Comparison of ENCODE assay signal across 8 cellular contexts in genomic region chr14:105771261-105772226, GRCh38.
A peak's percentile ranks its signal among the peaks of the same experiment; 100 is the strongest.
DNase-seq lines count a peak whose midpoint lies in the region; ATAC-seq, FAIRE-seq and TF ChIP-seq lines count a peak whose summit lies in the region.
"Not testable (repeated sequence)": the region's sequence is repeated elsewhere in the genome, so short reads cannot be mapped to it uniquely, and the experiment has no call there.

No MANE protein-coding gene starts in this region.

- not testable (repeated sequence) for H3F3A ChIP-seq in MM.1S (ENCODE audit: insufficient read depth, low read length)

- H3K79me2 ChIP-seq in MM.1S (ENCODE audit: low read length) = not testable (repeated sequence)

- CTCF ChIA-PET in A549 (lab: Yijun Ruan, JAX); activated B cell treated with CpG ODN at 0.5 μM for 24 hours (lab: Charles Lee): not testable (repeated sequence)

- not testable (repeated sequence) for DNase-seq in A549 (ENCODE audit: low read depth in 1 of 2, low spot score in 1 of 2); activated B cell treated with CpG ODN at 0.5 μM for 24 hours; Right ventricle myocardium superior; stimulated activated naive CD8-positive, alpha-beta T cell treated with anti-CD3 and anti-CD28 coated beads, Interleukin-15, amount 100 ng/mL, for 72 hours
- peak; percentile 5 for DNase-seq in MM.1S
- DNase-seq in lower lobe of right lung = peak; percentile 38
- DNase-seq in posterior vena cava (ENCODE audit: low spot score) = peak; percentile 81

- peaks cover 51% of the 10 kb centered on the region for H3K36me3 Mint-ChIP-seq in activated B cell treated with CpG ODN at 0.5 μM for 24 hours (ENCODE audit: low read depth)

- H3K4me3 Mint-ChIP-seq in activated B cell treated with CpG ODN at 0.5 μM for 24 hours = peak overlapping the region; percentile 72
- H3K4me3 Mint-ChIP-seq in stimulated activated naive CD8-positive, alpha-beta T cell treated with anti-CD3 and anti-CD28 coated beads, Interleukin-15, amount 100 ng/mL, for 72 hours = not testable (repeated sequence)

- not testable (repeated sequence) for TF ChIP-seq POLR2A in A549 (IDR thresholded peaks at IDR 0.05; ENCODE audit: low read length)

- TF ChIP-seq RAD21 in A549 (conservative IDR thresholded peaks at IDR 0.05 in 1 of 2, IDR thresholded peaks at IDR 0.05 in 1 of 2) = not testable (repeated sequence)

- not testable (repeated sequence) for H3K9me2 ChIP-seq in MM.1S (replicated peaks; ENCODE audit: insufficient read depth, low read length)

- not testable (repeated sequence) for TF ChIP-seq CTCF in A549 (IDR thresholded peaks at IDR 0.05); GM12875 (IDR thresholded peaks at IDR 0.05; ENCODE audit: borderline replicate concordance, insufficient read depth, low read depth, low read length); MM.1S (IDR thresholded peaks at IDR 0.05; ENCODE audit: low read length); activated B cell treated with CpG ODN at 0.5 μM for 24 hours (IDR thresholded peaks at IDR 0.05); lower lobe of right lung (IDR thresholded peaks at IDR 0.05)

- H3K4me1 Mint-ChIP-seq in activated B cell treated with CpG ODN at 0.5 μM for 24 hours = peaks cover 48% of the 10 kb centered on the region
- H3K4me1 Mint-ChIP-seq in stimulated activated naive CD8-positive, alpha-beta T cell treated with anti-CD3 and anti-CD28 coated beads, Interleukin-15, amount 100 ng/mL, for 72 hours = peaks cover 20% of the 10 kb centered on the region

- H3K27me3 Mint-ChIP-seq in activated B cell treated with CpG ODN at 0.5 μM for 24 hours = not testable (repeated sequence)
- H3K27me3 Mint-ChIP-seq in stimulated activated naive CD8-positive, alpha-beta T cell treated with anti-CD3 and anti-CD28 coated beads, Interleukin-15, amount 100 ng/mL, for 72 hours = peaks cover 26% of the 10 kb centered on the region

- H2AFZ ChIP-seq in MM.1S (ENCODE audit: low read length) = not testable (repeated sequence)

- FAIRE-seq in A549 (lab: Jason Lieb, UNC) = not testable (repeated sequence)

- H3K36me3 ChIP-seq in MM.1S (replicated peaks; ENCODE audit: insufficient read depth, low read length); lower lobe of right lung: not testable (repeated sequence)

- not testable (repeated sequence) for H3K4me1 ChIP-seq in A549; MM.1S (ENCODE audit: low read length); lower lobe of right lung

- POLR2A ChIA-PET in A549 (lab: Yijun Ruan, JAX) = not testable (repeated sequence)
- POLR2A ChIA-PET in activated B cell treated with CpG ODN at 0.5 μM for 24 hours (lab: Charles Lee) = interaction anchor here (0.6 to 5.2 kb wide), 3 partner anchors 87 to 145 kb away, joined by 3 to 89 read pairs (median 3); no protein-coding TSS in a partner anchor

- H4K20me1 ChIP-seq in MM.1S (ENCODE audit: insufficient read depth, low read length) = not testable (repeated sequence)

- not testable (repeated sequence) for H3K4me2 ChIP-seq in A549; MM.1S (ENCODE audit: low read depth, low read length)

- not testable (repeated sequence) for H3K27ac ChIP-seq in A549, lower lobe of right lung
- peak overlapping the region; percentile 34; the same call in 1 of the 2 replicates for H3K27ac ChIP-seq in MM.1S (ENCODE audit: low read length)

- 48% methylated on average over 6 of the region's 35 CpGs for WGBS in A549 (ENCODE audit: missing lambda C conversion rate)

- ATAC-seq in A549 = peak; percentile 48 to 60; a peak in 4 of 6 replicates
- not testable (repeated sequence) for ATAC-seq in activated B cell treated with CpG ODN at 0.5 μM for 24 hours (ENCODE audit: low read depth)
- peak; percentile 18 for ATAC-seq in Right ventricle myocardium superior (ENCODE audit: poor library complexity)
- peak in 1 of 2 donors; percentile 65 for ATAC-seq in lower lobe of right lung
- ATAC-seq in stimulated activated naive CD8-positive, alpha-beta T cell treated with anti-CD3 and anti-CD28 coated beads, Interleukin-15, amount 100 ng/mL, for 72 hours = peak; percentile 50

- not testable (repeated sequence) for H3K9me3 Mint-ChIP-seq in activated B cell treated with CpG ODN at 0.5 μM for 24 hours; stimulated activated naive CD8-positive, alpha-beta T cell treated with anti-CD3 and anti-CD28 coated beads, Interleukin-15, amount 100 ng/mL, for 72 hours

- TF ChIP-seq EP300 in A549 (IDR thresholded peaks at IDR 0.05) = not testable (repeated sequence)

- H3K9ac ChIP-seq in MM.1S (ENCODE audit: low read length) = peak overlapping the region; percentile 53; the same call in 1 of the 2 replicates

- H3K27me3 ChIP-seq in MM.1S (replicated peaks; ENCODE audit: insufficient read depth, low read length); lower lobe of right lung (ENCODE audit: low read depth): not testable (repeated sequence)

- not testable (repeated sequence) for H3K4me3 ChIP-seq in A549; MM.1S (ENCODE audit: low read length); lower lobe of right lung
- H3K4me3 ChIP-seq in GM12875 (ENCODE audit: low read depth, low read length) = peak overlapping the region; percentile 32

- H3K27ac Mint-ChIP-seq in activated B cell treated with CpG ODN at 0.5 μM for 24 hours = peak overlapping the region; percentile 18
- H3K27ac Mint-ChIP-seq in stimulated activated naive CD8-positive, alpha-beta T cell treated with anti-CD3 and anti-CD28 coated beads, Interleukin-15, amount 100 ng/mL, for 72 hours = not testable (repeated sequence)

- intact Hi-C loops in activated B cell treated with CpG ODN at 0.5 μM for 24 hours (cut with micrococcal nuclease); Right ventricle myocardium superior (cut with DNase I); lower lobe of right lung (cut with DNase I); posterior vena cava (cut with DNase I): not testable (repeated sequence)

- H3K9me3 ChIP-seq in A549; MM.1S (replicated peaks; ENCODE audit: insufficient read depth, low read length); lower lobe of right lung: not testable (repeated sequence)
